In the genomic region with DNA sequence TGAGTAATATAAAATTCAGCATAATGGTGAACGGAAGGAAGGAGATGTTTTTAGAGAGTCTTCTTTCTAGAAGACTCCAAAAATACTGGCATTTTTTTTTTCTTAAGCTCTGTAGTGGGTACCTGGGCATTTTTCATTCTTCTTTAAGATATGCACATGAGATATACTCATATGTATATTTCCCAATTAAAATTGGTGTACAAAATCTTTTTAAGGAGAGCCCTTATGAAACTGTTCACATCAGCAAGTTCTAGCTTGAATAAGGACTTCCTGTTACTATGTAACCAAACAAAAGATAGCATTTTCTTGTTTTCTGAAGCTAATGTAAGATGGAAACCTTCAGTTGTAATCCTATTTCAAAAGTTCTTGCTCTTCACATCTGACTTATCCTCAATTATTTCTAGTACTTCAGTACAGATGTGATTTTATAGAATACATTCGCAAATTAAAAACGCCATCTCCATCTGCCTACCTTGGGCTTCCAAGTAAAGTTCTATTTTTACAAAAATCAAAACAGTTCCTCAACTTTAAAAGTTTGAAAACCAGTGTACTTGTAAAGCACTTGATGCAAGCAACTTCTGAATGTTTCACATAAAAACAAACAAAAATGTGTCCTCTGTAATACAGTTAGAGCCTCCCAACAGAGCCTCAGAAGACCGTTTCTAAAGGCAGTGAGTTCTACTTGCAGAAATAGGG, we compare ENCODE assay signal across 8 cellular contexts.
DNase-seq lines count a peak whose midpoint lies in the region; ATAC-seq and TF ChIP-seq lines count a peak whose summit lies in the region.

No MANE protein-coding gene starts in this region.

- TF ChIP-seq CTCF in GM10266 (IDR thresholded peaks at IDR 0.05; ENCODE audit: control insufficient read depth, insufficient read depth, low read depth, missing control alignments): no peak
- no peak for TF ChIP-seq CTCF in LNCaP clone FGC (IDR thresholded peaks at IDR 0.05; ENCODE audit: control insufficient read depth, extremely low read depth, insufficient read depth)

- no peaks in the 10 kb centered on the region for H3K27me3 Mint-ChIP-seq in activated naive CD8-positive, alpha-beta T cell treated with anti-CD3 and anti-CD28 coated beads, Interleukin-2, amount 50 U/mL, for 24 hours

- peak; percentile 27 for DNase-seq in GM10266 (ENCODE audit: extremely low spot score)
- DNase-seq in LNCaP clone FGC (ENCODE audit: low read depth): no peak
- no peak for DNase-seq in activated naive CD8-positive, alpha-beta T cell treated with anti-CD3 and anti-CD28 coated beads, Interleukin-2, amount 50 U/mL, for 24 hours
- no peak for DNase-seq in activated CD4-positive, alpha-beta T cell treated with anti-CD3 and anti-CD28 coated beads, Interleukin-2, amount 50 U/mL, for 4 hours
- DNase-seq in stimulated activated naive CD4-positive, alpha-beta T cell treated with Interleukin-2 at 50 U/mL for 16 hours (lab: John Stamatoyannopoulos, UW): no peak

- peaks cover 37% of the 10 kb centered on the region for H3K4me1 Mint-ChIP-seq in activated naive CD8-positive, alpha-beta T cell treated with anti-CD3 and anti-CD28 coated beads, Interleukin-2, amount 50 U/mL, for 24 hours

- peaks cover 10% of the 10 kb centered on the region for H3K36me3 Mint-ChIP-seq in activated naive CD8-positive, alpha-beta T cell treated with anti-CD3 and anti-CD28 coated beads, Interleukin-2, amount 50 U/mL, for 24 hours (ENCODE audit: low read depth)

- H3K27ac ChIP-seq in skin epidermis: peak overlapping the region; percentile 59 to 96 (median 89)

- peak overlapping the region; percentile 97 for H3K4me3 Mint-ChIP-seq in activated naive CD8-positive, alpha-beta T cell treated with anti-CD3 and anti-CD28 coated beads, Interleukin-2, amount 50 U/mL, for 24 hours

- H3K4me3 ChIP-seq in LNCaP clone FGC (ENCODE audit: low read depth, low read length): peak overlapping the region; percentile 82
- H3K4me3 ChIP-seq in iPS-11a (ENCODE audit: low read depth, low read length): peak overlapping the region; percentile 73
- peak overlapping the region; percentile 53 to 81 (median 67) for H3K4me3 ChIP-seq in skin epidermis

- H3K27ac Mint-ChIP-seq in activated naive CD8-positive, alpha-beta T cell treated with anti-CD3 and anti-CD28 coated beads, Interleukin-2, amount 50 U/mL, for 24 hours: peak overlapping the region; percentile 98

- ATAC-seq in GM21526 (IDR thresholded peaks at IDR 0.05; ENCODE audit: low FRiP score, unreplicated experiment): peak; percentile 30
- ATAC-seq in activated naive CD8-positive, alpha-beta T cell treated with anti-CD3 and anti-CD28 coated beads, Interleukin-2, amount 50 U/mL, for 24 hours: no peak

- H3K9me3 Mint-ChIP-seq in activated naive CD8-positive, alpha-beta T cell treated with anti-CD3 and anti-CD28 coated beads, Interleukin-2, amount 50 U/mL, for 24 hours: no peaks in the 10 kb centered on the region
